Comparison of ENCODE assay signal across 9 cellular contexts in genomic region chr14:44316647-44317432, GRCh38.
DNase-seq lines count a peak whose midpoint lies in the region; ATAC-seq, FAIRE-seq and TF ChIP-seq lines count a peak whose summit lies in the region.
"Had no signal": no experiment of that assay in that cellular context is flagged by ENCODE, and none has a peak within 500 bp of the region (broad histone marks: within the 10 kb centered on the region; RNA-seq: fewer than 3 reads in every experiment).

No MANE protein-coding gene starts in this region.

- H4K20me1 ChIP-seq in HCT116 (ENCODE audit: insufficient read depth) = no peaks in the 10 kb centered on the region
- H4K20me1 ChIP-seq in K562 (replicated peaks; ENCODE audit: control insufficient read depth, insufficient read depth, low read length) = no peaks in the 10 kb centered on the region

- 0 out of 2 replicates have a peak overlapping the region, but pooled peaks have one; percentile 3 for H3K9ac ChIP-seq in HCT116 (ENCODE audit: low read length)
- H3K9ac ChIP-seq in K562 (ENCODE audit: insufficient read depth in 1 of 2, low read depth in 2 of 2, low read length in 2 of 2) = no peak overlapping the region

- no peak for TF ChIP-seq POLR2A in HCT116 (IDR thresholded peaks at IDR 0.05; ENCODE audit: borderline replicate concordance, extremely low read depth, insufficient read depth, insufficient read length)
- TF ChIP-seq POLR2A in K562 (conservative IDR thresholded peaks at IDR 0.05) = no peak

- no peaks in the 10 kb centered on the region for H3K9me1 ChIP-seq in K562 (ENCODE audit: control insufficient read depth, insufficient read depth, low read length)

- RAD21 ChIA-PET in HCT116 (lab: Charles Lee; ENCODE audit: low non-redundant PET in 1 of 2, low total read pairs in 2 of 2, uncharacterized antibody in 2 of 2, unreplicated experiment in 2 of 2) = no interaction called here

- intact Hi-C loops in HCT116 (cut with micrococcal nuclease) = no loop called here
- intact Hi-C loops in K562 (cut with micrococcal nuclease) = no loop called here
- intact Hi-C loops in pancreas (cut with DNase I) = no loop called here

- in situ Hi-C loops in K562 (cut with MboI) = no loop called here

- TF ChIP-seq RAD21 in HCT116 (IDR thresholded peaks at IDR 0.05; ENCODE audit: low read depth) (0 out of 2 replicates have a peak, but pooled peaks have one; percentile 8), K562 (CRISPR knock-in tag; conservative IDR thresholded peaks at IDR 0.05 in 1 of 2, IDR thresholded peaks at IDR 0.05 in 1 of 2) (no peak)

- peak; percentile 99 for ATAC-seq in HCT116
- peak; percentile 58; the same call in 2 of the 3 replicates for ATAC-seq in K562
- peak; percentile 31 to 91 (median 76) for ATAC-seq in pancreas

- peak overlapping the region; percentile 68 for H2AFZ ChIP-seq in HCT116 (ENCODE audit: low read depth, low read length, poor library complexity, severe bottlenecking)
- no peak overlapping the region for H2AFZ ChIP-seq in K562 (ENCODE audit: low read depth, low read length)

- WGBS in K562 (ENCODE audit: insufficient coverage, low coverage, missing lambda C conversion rate) = 0% methylated on average over 6 of the region's 7 CpGs
- 47 to 50% methylated on average over 7 of the region's 7 CpGs for WGBS in pancreas, 2 donors

- CTCF ChIA-PET in HCT116 (lab: Charles Lee) (no interaction called here), K562 (lab: Yijun Ruan, JAX; ENCODE audit: low intra/inter-chr PET ratio) (no interaction called here)

- H3K27me3 ChIP-seq in HCT116 (ENCODE audit: insufficient read depth, low read length) (no peaks in the 10 kb centered on the region), K562 (ENCODE audit: control insufficient read depth in 2 of 2, insufficient read depth in 2 of 2, low read length in 2 of 2) (no peaks in the 10 kb centered on the region), pancreas (no peaks in the 10 kb centered on the region), right atrium auricular region (no peaks in the 10 kb centered on the region)
- H3K27me3 ChIP-seq in effector memory CD4-positive, alpha-beta T cell (replicated peaks; ENCODE audit: control insufficient read depth, insufficient read depth, low read length, poor library complexity, severe bottlenecking) = no peaks in the 10 kb centered on the region

- H3K27ac ChIP-seq in HCT116 (ENCODE audit: low read depth, low read length) = peak overlapping the region; percentile 64
- peak overlapping the region; percentile 68; the same call in 2 of the 3 replicates for H3K27ac ChIP-seq in K562 (ENCODE audit: extremely low read depth, low read depth, low read length)
- H3K27ac ChIP-seq in pancreas = no peak overlapping the region
- H3K27ac ChIP-seq in right atrium auricular region = no peak overlapping the region
- no peak overlapping the region for H3K27ac ChIP-seq in effector memory CD4-positive, alpha-beta T cell (ENCODE audit: insufficient read depth, low read length, poor library complexity, severe bottlenecking)

- H3K36me3 ChIP-seq in HCT116 (ENCODE audit: control insufficient read depth in 1 of 2, insufficient read depth in 2 of 2, low read length in 2 of 2) (no peaks in the 10 kb centered on the region), K562 (ENCODE audit: control insufficient read depth, insufficient read depth, low read length) (no peaks in the 10 kb centered on the region), pancreas (no peaks in the 10 kb centered on the region), right atrium auricular region (no peaks in the 10 kb centered on the region)
- no peaks in the 10 kb centered on the region for H3K36me3 ChIP-seq in effector memory CD4-positive, alpha-beta T cell (ENCODE audit: control insufficient read depth, insufficient read depth, low read length)

- H3K9me2 ChIP-seq in HCT116 (ENCODE audit: insufficient read depth) = no peaks in the 10 kb centered on the region

- H3K79me2 ChIP-seq in HCT116 (ENCODE audit: insufficient read depth, low read length) (no peaks in the 10 kb centered on the region), K562 (ENCODE audit: control insufficient read depth, insufficient read depth, low read length) (no peaks in the 10 kb centered on the region)

- no peak for TF ChIP-seq EP300 in K562 (IDR thresholded peaks at IDR 0.05; ENCODE audit: low read length)

- no peak for FAIRE-seq in K562 (lab: Jason Lieb, UNC)
- FAIRE-seq in pancreas (lab: Jason Lieb, UNC) = no peak
- FAIRE-seq: frontal cortex had no signal

- H3K4me1 ChIP-seq in HCT116 (ENCODE audit: control insufficient read depth in 1 of 2, insufficient read depth in 2 of 2, low read length in 2 of 2) (peaks cover 12 to 18% of the 10 kb centered on the region in 2 experiments), K562 (replicated peaks in 1 of 2; ENCODE audit: control insufficient read depth in 2 of 2, insufficient read depth in 2 of 2, low read length in 2 of 2) (no peaks in the 10 kb centered on the region), pancreas (no peaks in the 10 kb centered on the region), right atrium auricular region (no peaks in the 10 kb centered on the region)
- H3K4me1 ChIP-seq in effector memory CD4-positive, alpha-beta T cell (ENCODE audit: control insufficient read depth, insufficient read depth, low read length, poor library complexity, severe bottlenecking) = no peaks in the 10 kb centered on the region

- BruUV-seq in HCT116 (replicated peaks; lab: Mats Ljungman, UMichigan) = no TSS peak
- no TSS peak for BruUV-seq in K562 (replicated peaks; lab: Mats Ljungman, UMichigan)

- DNase-seq in DMS153 (lab: John Stamatoyannopoulos, UW) (peak; percentile 69), HCT116 (ENCODE audit: low read depth, low spot score) (peak; percentile 86), NCI-H2029 (lab: John Stamatoyannopoulos, UW) (peak; percentile 87), K562 (ENCODE audit: extremely low read depth in 1 of 4, low spot score in 3 of 4) (peak; percentile 23 to 58 (median 32)), pancreas (peak in 2 of 6 donors; percentile 18 to 27), right atrium auricular region (ENCODE audit: low spot score) (no peak)
- no peak for DNase-seq in activated CD4-positive, CD25-positive, alpha-beta regulatory T cell (lab: John Stamatoyannopoulos, UW)
- no peak for DNase-seq in effector memory CD4-positive, alpha-beta T cell

- H3K4me2 ChIP-seq in HCT116 (ENCODE audit: low read length) = peak overlapping the region; percentile 61
- no peak overlapping the region for H3K4me2 ChIP-seq in K562 (ENCODE audit: insufficient read depth, low read length)

- TF ChIP-seq CTCF in HCT116 (IDR thresholded peaks at IDR 0.05 in 2 of 3, conservative IDR thresholded peaks at IDR 0.05 in 1 of 3; ENCODE audit: borderline replicate concordance in 1 of 3, insufficient read depth in 1 of 3, low read depth in 2 of 3, low read length in 2 of 3) (no peak), K562 (IDR thresholded peaks at IDR 0.05 in 2 of 3, conservative IDR thresholded peaks at IDR 0.05 in 1 of 3; ENCODE audit: insufficient read depth in 2 of 3, low read depth in 1 of 3, low read length in 3 of 3) (no peak), pancreas (IDR thresholded peaks at IDR 0.05) (no peak), right atrium auricular region (IDR thresholded peaks at IDR 0.05) (no peak)

- POLR2A ChIA-PET in HCT116 (lab: Charles Lee) (no interaction called here), K562 (lab: Yijun Ruan, JAX) (no interaction called here)

- H3K9me3 ChIP-seq in HCT116 (ENCODE audit: control insufficient read depth in 1 of 2, insufficient read depth in 1 of 2, low read depth in 1 of 2, low read length in 2 of 2) = no peaks in the 10 kb centered on the region; a peak in 1 of 4 replicates
- H3K9me3 ChIP-seq in K562 (replicated peaks; ENCODE audit: control insufficient read depth, insufficient read depth, low read depth, low read length) = no peaks in the 10 kb centered on the region
- no peaks in the 10 kb centered on the region for H3K9me3 ChIP-seq in pancreas
- peaks cover 0 to 9% of the 10 kb centered on the region in 2 donors for H3K9me3 ChIP-seq in right atrium auricular region
- H3K9me3 ChIP-seq in effector memory CD4-positive, alpha-beta T cell (ENCODE audit: control insufficient read depth, low read length) = peaks cover 3% of the 10 kb centered on the region

- H3K4me3 ChIP-seq in HCT116 (replicated peaks in 1 of 2; ENCODE audit: low read depth in 1 of 2, low read length in 2 of 2) = no peak overlapping the region
- no peak overlapping the region for H3K4me3 ChIP-seq in K562
- no peak overlapping the region for H3K4me3 ChIP-seq in pancreas
- H3K4me3 ChIP-seq in right atrium auricular region = no peak overlapping the region
- no peak overlapping the region for H3K4me3 ChIP-seq in effector memory CD4-positive, alpha-beta T cell (ENCODE audit: insufficient read depth, low read depth, low read length, poor library complexity, severe bottlenecking)

TF ChIP-seq in HCT116, 20 proteins besides CTCF, POLR2A, EP300 and RAD21 (continues in another document):
- TF ChIP-seq TCF7L2 (IDR thresholded peaks at IDR 0.05; ENCODE audit: borderline replicate concordance, extremely low read depth, insufficient read depth, insufficient read length) (peak; percentile 95), SP1 (IDR thresholded peaks at IDR 0.05; ENCODE audit: low read depth) (peak; percentile 82), POLR2AphosphoS5 (IDR thresholded peaks at IDR 0.05; ENCODE audit: low read depth, low read length) (no peak), SIN3A (IDR thresholded peaks at IDR 0.05; ENCODE audit: low read depth) (peak; percentile 31; the same call in 1 of the 2 replicates), JUND (IDR thresholded peaks at IDR 0.05) (peak; percentile 98), ZFX (IDR thresholded peaks at IDR 0.05) (no peak), SRF (IDR thresholded peaks at IDR 0.05; ENCODE audit: low read depth) (peak; percentile 74)
- TF ChIP-seq, protein P1, sequence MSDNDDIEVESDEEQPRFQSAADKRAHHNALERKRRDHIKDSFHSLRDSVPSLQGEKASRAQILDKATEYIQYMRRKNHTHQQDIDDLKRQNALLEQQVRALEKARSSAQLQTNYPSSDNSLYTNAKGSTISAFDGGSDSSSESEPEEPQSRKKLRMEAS (IDR thresholded peaks at IDR 0.05) = peak; percentile 68

TF ChIP-seq in K562, 482 proteins besides CTCF, POLR2A, EP300 and RAD21 (continues in another document):
- TF ChIP-seq MCM2 (IDR thresholded peaks at IDR 0.05; ENCODE audit: low read depth) = no peak
- TF ChIP-seq ATF1 (CRISPR knock-in tag; IDR thresholded peaks at IDR 0.05) = no peak
- 0 out of 2 replicates have a peak, but pooled peaks have one; percentile 17 for TF ChIP-seq ATF1 (tag; IDR thresholded peaks at IDR 0.05)
- TF ChIP-seq JUN (IDR thresholded peaks at IDR 0.05; ENCODE audit: borderline replicate concordance, low read depth, low read length) = peak; percentile 92
- peak; percentile 84; the same call in 1 of the 2 replicates for TF ChIP-seq JUN (CRISPR knock-in tag; IDR thresholded peaks at IDR 0.05; ENCODE audit: borderline replicate concordance)

Comparison
In these comparisons a context has a peak if more than half of its experiments do, and no peak if none do; other contexts are left out.
1. DNase-seq: peak in DMS153 (single experiment), HCT116 (single experiment), NCI-H2029 (single experiment) and K562 (4 of 4); none in right atrium auricular region (single experiment), activated CD4-positive, CD25-positive, alpha-beta regulatory T cell (0 of 4) and effector memory CD4-positive, alpha-beta T cell (0 of 3).
2. H3K27ac ChIP-seq: peak in HCT116 (single experiment) and K562 (single experiment); none in pancreas (0 of 4), right atrium auricular region (0 of 2) and effector memory CD4-positive, alpha-beta T cell (single experiment).
3. Peak in every context shown above with its lines, with median percentiles within 50 percentile points of each other: ATAC-seq.